ENCODE assay signal across 33 cellular contexts in genomic region chr10:31744025-31744424, GRCh38.
"Had no signal": no experiment of that assay in that cellular context is flagged by ENCODE, and none has a peak within 500 bp of the region (broad histone marks: within the 10 kb centered on the region; RNA-seq: fewer than 3 reads in every experiment).

No MANE protein-coding gene starts in this region.

- H3K9ac ChIP-seq: SK-N-SH had no signal

- H3K4me3 Mint-ChIP-seq: activated CD8-positive, alpha-beta T cell treated with anti-CD3 and anti-CD28 coated beads, Interleukin-2, amount 10 ng/mL, durations not matched to agents 7 days and 5 days; brain; T-helper 1 cell treated with Interleukin-12 subunit alpha and Interleukin-12 subunit beta and Interleukin-4 antibody, amounts not matched to agents 30 μg/mL and 1 μg/mL, for 36 hours; T-helper 2 cell treated with Interferon-gamma antibody and Interleukin-4, amounts not matched to agents 5 μg/mL and 100 μg/mL, for 36 hours; WTC11 had no signal

- H3K27ac ChIP-seq: Peyer's patch, SJSA1 had no signal

- H3K36me3 ChIP-seq: Peyer's patch, SJSA1 had no signal

- H3K36me3 Mint-ChIP-seq: brain, WTC11 had no signal

- H3K4me2 ChIP-seq: SK-N-SH had no signal

- H3K4me3 ChIP-seq: Peyer's patch, SJSA1 had no signal

- FAIRE-seq: bronchial epithelial cell, TTC549 had no signal

- H3K9me3 ChIP-seq: Peyer's patch, SJSA1, SK-N-SH had no signal

- DNase-seq: activated CD4-positive, alpha-beta T cell treated with anti-CD3 and anti-CD28 coated beads for 4 hours; activated CD4-positive, alpha-beta T cell treated with anti-CD3 and anti-CD28 coated beads, Interleukin-2, amount 50 U/mL, for 1 hour; activated CD8-positive, alpha-beta T cell treated with anti-CD3 and anti-CD28 coated beads, Interleukin-2, amount 10 ng/mL, durations not matched to agents 7 days and 5 days; activated gamma-delta T cell; activated naive CD4-positive, alpha-beta T cell treated with anti-CD3 and anti-CD28 coated beads, Interleukin-2, amount 50 U/mL, for 16 hours; activated T-cell treated with anti-CD3 and anti-CD28 coated beads, Interleukin-2, amount 50 U/mL, for 48 hours; anterior cingulate cortex; caudate nucleus; cerebellar nuclear complex; NCI-H1092 treated with DMSO at 0.1 percent for 48 hours; NCI-H1417; NCI-H146; NCI-H187; NCI-H2029 treated with DMSO at 0.1 percent for 48 hours; NCI-H2107; NCI-H2171; NCI-H510A; NCI-H526; NCI-H748 treated with DMSO at 0.1 percent for 48 hours; NK-92 treated with Interleukin-12 subunit alpha and Interleukin-12 subunit beta, amount 100 ng/mL, for 24 hours; PC-3; Peyer's patch; RPMI8226; SHP77 treated with DMSO at 0.1 percent for 48 hours; SK-N-SH had no signal

- H3K9me3 Mint-ChIP-seq: T-helper 2 cell treated with Interferon-gamma antibody and Interleukin-4, amounts not matched to agents 5 μg/mL and 100 μg/mL, for 36 hours had no signal

- H3K4me1 ChIP-seq: Peyer's patch had no signal

- ATAC-seq: activated CD4-positive, CD25-positive, alpha-beta regulatory T cell treated with anti-CD3 and anti-CD28 coated beads, Interleukin-2, amount 50 U/mL, for 24 hours; activated CD8-positive, alpha-beta T cell treated with anti-CD3 and anti-CD28 coated beads, Interleukin-2, amount 10 ng/mL, durations not matched to agents 7 days and 5 days; PC-3; WTC11 had no signal

- H3K27me3 ChIP-seq: Peyer's patch, SJSA1 had no signal

- H3K27ac Mint-ChIP-seq: activated CD8-positive, alpha-beta T cell treated with anti-CD3 and anti-CD28 coated beads, Interleukin-2, amount 10 ng/mL, durations not matched to agents 7 days and 5 days; brain; T-helper 1 cell treated with Interleukin-12 subunit alpha and Interleukin-12 subunit beta and Interleukin-4 antibody, amounts not matched to agents 30 μg/mL and 1 μg/mL, for 36 hours; WTC11 had no signal
